1 cellular context compared by ENCODE assay signal in genomic region chr1:224430511-224431113, GRCh38.
TF ChIP-seq lines count a peak whose summit lies in the region.

No MANE protein-coding gene starts in this region.

TF ChIP-seq in IMR-90, 13 proteins besides CTCF, POLR2A, EP300 and RAD21 (continued from another document):
- TF ChIP-seq CEBPB (IDR thresholded peaks at IDR 0.05; ENCODE audit: low read depth, low read length) (no peak), RFX5 (IDR thresholded peaks at IDR 0.05; ENCODE audit: low read depth, low read length) (no peak), ELK1 (IDR thresholded peaks at IDR 0.05; ENCODE audit: borderline replicate concordance, low read depth, low read length) (no peak), MAZ (IDR thresholded peaks at IDR 0.05; ENCODE audit: borderline replicate concordance, low read depth, low read length) (no peak), FOS (IDR thresholded peaks at IDR 0.05; ENCODE audit: low read depth, low read length) (no peak), USF2 (IDR thresholded peaks at IDR 0.05; ENCODE audit: low read depth, low read length) (no peak), CHD1 (IDR thresholded peaks at IDR 0.05; ENCODE audit: low read depth, low read length) (no peak), RCOR1 (IDR thresholded peaks at IDR 0.05; ENCODE audit: insufficient replicate concordance, low read length) (no peak), SMC3 (IDR thresholded peaks at IDR 0.05; ENCODE audit: low read depth, low read length) (no peak)
